Comparison of ENCODE assay signal across 8 cellular contexts in the genomic region with DNA sequence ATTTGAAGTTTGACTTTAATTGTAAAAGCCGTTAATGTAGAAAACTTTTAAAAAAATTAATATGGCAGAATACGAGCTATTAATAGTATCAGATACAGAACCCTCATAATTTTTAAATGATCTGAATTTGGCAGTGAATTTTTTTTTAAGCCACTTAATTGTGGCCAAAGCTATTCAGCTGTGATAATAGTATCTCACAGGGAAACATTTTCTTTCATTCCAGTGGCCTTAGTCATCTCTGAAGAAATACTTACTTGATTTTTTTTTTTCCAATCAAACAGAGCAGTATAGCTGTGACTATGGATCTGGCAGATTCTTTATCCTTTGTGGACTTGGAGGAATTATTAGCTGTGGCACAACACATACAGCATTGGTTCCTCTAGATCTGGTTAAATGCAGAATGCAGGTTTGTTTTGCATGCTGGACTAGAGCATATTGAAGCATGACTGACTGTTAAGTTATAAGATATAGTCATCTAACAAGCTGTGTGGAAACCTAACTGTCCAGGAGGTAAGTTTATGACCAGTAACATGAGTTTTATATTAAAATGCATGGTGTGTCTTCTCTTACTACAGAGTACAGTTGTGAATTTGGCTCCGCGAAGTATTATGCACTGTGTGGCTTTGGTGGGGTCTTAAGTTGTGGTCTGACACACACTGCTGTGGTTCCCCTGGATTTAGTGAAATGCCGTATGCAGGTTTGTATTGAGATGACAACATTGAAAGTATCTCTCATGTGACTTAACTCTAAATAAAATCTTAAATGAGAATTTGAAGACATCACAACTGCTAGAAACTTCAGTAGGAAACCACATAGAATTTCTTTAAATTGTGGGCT. TPM values are rescaled to one million over a fixed set of nuclear protein-coding genes. Genes with fewer than 3 reads are reported as not detected.
DNase-seq lines count a peak whose midpoint lies in the region; ATAC-seq and TF ChIP-seq lines count a peak whose summit lies in the region.

No MANE protein-coding gene starts in this region.

- ATAC-seq in GM21723 (IDR thresholded peaks at IDR 0.05; ENCODE audit: unreplicated experiment), result no peak

- H3K27me3 ChIP-seq in PC-9 (ENCODE audit: insufficient read depth, low read depth), result no peaks in the 10 kb centered on the region
- no peaks in the 10 kb centered on the region for H3K27me3 ChIP-seq in effector memory CD4-positive, alpha-beta T cell (replicated peaks; ENCODE audit: control insufficient read depth, insufficient read depth, low read length, poor library complexity, severe bottlenecking)

- no TSS peak for BruUV-seq in PC-9 (replicated peaks; lab: Mats Ljungman, UMichigan)

- peak overlapping the region; percentile 99; the same call in 1 of the 2 replicates for H3K9ac ChIP-seq in ES-I3 (ENCODE audit: low read depth, low read length)

- H3K36me3 Mint-ChIP-seq in neural crest cell (ENCODE audit: low read depth), result peaks cover 11% of the 10 kb centered on the region

- peak overlapping the region; percentile 82 for H3K27ac ChIP-seq in PC-9
- H3K27ac ChIP-seq in effector memory CD4-positive, alpha-beta T cell (ENCODE audit: insufficient read depth, low read length, poor library complexity, severe bottlenecking), result peak overlapping the region; percentile 98

- DNase-seq in PC-9, result peak in 1 of 2 experiments; percentile 75
- peak in 2 of 3 donors; percentile 2 for DNase-seq in effector memory CD4-positive, alpha-beta T cell
- no peak for DNase-seq in neural crest cell (ENCODE audit: low read depth, low spot score)
- DNase-seq in cerebellum (ENCODE audit: low spot score), result no peak
- no peak for DNase-seq in NCI-H2196 treated with DMSO at 0.1 percent for 48 hours (lab: John Stamatoyannopoulos, UW; ENCODE audit: unreplicated experiment)
- no peak for DNase-seq in activated CD4-positive, alpha-beta T cell treated with anti-CD3 and anti-CD28 coated beads for 1 hour

- peak overlapping the region; percentile 95 for H3K4me3 Mint-ChIP-seq in neural crest cell

- H3K4me1 Mint-ChIP-seq in neural crest cell, result peaks cover 25% of the 10 kb centered on the region

- H3K4me3 ChIP-seq in PC-9, result peak overlapping the region; percentile 95
- H3K4me3 ChIP-seq in effector memory CD4-positive, alpha-beta T cell (ENCODE audit: insufficient read depth, low read depth, low read length, poor library complexity, severe bottlenecking), result peak overlapping the region; percentile 91

- TF ChIP-seq CTCF in PC-9 (conservative IDR thresholded peaks at IDR 0.05), result no peak
- TF ChIP-seq CTCF in neural crest cell (conservative IDR thresholded peaks at IDR 0.05), result no peak

- H3K4me2 ChIP-seq in PC-9, result peak overlapping the region; percentile 93

- peaks cover 50% of the 10 kb centered on the region for H3K79me2 ChIP-seq in PC-9 (ENCODE audit: low read depth)

- peaks cover 64% of the 10 kb centered on the region for H4K20me1 ChIP-seq in PC-9 (ENCODE audit: insufficient read depth)

- no peak overlapping the region for H2AFZ ChIP-seq in PC-9

- no peak overlapping the region for H3K27ac Mint-ChIP-seq in neural crest cell (ENCODE audit: unreplicated experiment)

- peaks cover 42% of the 10 kb centered on the region for H3F3A ChIP-seq in PC-9 (ENCODE audit: insufficient read depth, low read depth)

- no peaks in the 10 kb centered on the region for H3K27me3 Mint-ChIP-seq in neural crest cell (ENCODE audit: low read depth)

- H3K36me3 ChIP-seq in ES-I3 (ENCODE audit: insufficient read depth, low read length) (peaks cover 31% of the 10 kb centered on the region), PC-9 (ENCODE audit: low read depth) (peaks cover 45% of the 10 kb centered on the region)
- H3K36me3 ChIP-seq in effector memory CD4-positive, alpha-beta T cell (ENCODE audit: control insufficient read depth, insufficient read depth, low read length), result peaks cover 39% of the 10 kb centered on the region

- no peaks in the 10 kb centered on the region for H3K9me3 Mint-ChIP-seq in neural crest cell

- H3K9me2 ChIP-seq in PC-9 (ENCODE audit: insufficient read depth), result no peaks in the 10 kb centered on the region

- CTCF ChIA-PET in PC-9 (lab: Charles Lee), result interaction anchor here (2.7 kb wide), 1 partner anchor 29 kb away, joined by 8 read pairs; no protein-coding TSS in a partner anchor

- H3K9me3 ChIP-seq in ES-I3 (ENCODE audit: control insufficient read depth, insufficient read depth, low read length), result no peaks in the 10 kb centered on the region
- H3K9me3 ChIP-seq in PC-9 (ENCODE audit: insufficient read depth, low read depth), result no peaks in the 10 kb centered on the region
- no peaks in the 10 kb centered on the region for H3K9me3 ChIP-seq in effector memory CD4-positive, alpha-beta T cell (ENCODE audit: control insufficient read depth, low read length)

- H3K4me1 ChIP-seq in ES-I3 (ENCODE audit: insufficient read depth, low read length), result 0 out of 2 replicates have a peak, but pooled peaks cover 12% of the 10 kb centered on the region
- peaks cover 20% of the 10 kb centered on the region for H3K4me1 ChIP-seq in PC-9 (replicated peaks; ENCODE audit: insufficient read depth)
- peaks cover 8% of the 10 kb centered on the region for H3K4me1 ChIP-seq in effector memory CD4-positive, alpha-beta T cell (ENCODE audit: control insufficient read depth, insufficient read depth, low read length, poor library complexity, severe bottlenecking)

- intact Hi-C loops in PC-9 (cut with micrococcal nuclease; ENCODE audit: unreplicated experiment), result no loop called here

- POLR2A ChIA-PET in PC-9 (lab: Charles Lee; ENCODE audit: unreplicated experiment), result no interaction called here

RNA-seq across cellular contexts. Expression of gene SLC25A3, which starts 1.9 kb away (rescaled TPM):
- total RNA-seq in PC-9 (2021), result 572 and 697 TPM in 2 replicates
- total RNA-seq in neural crest cell, result 852 and 856 TPM in 2 replicates
- 237 TPM for total RNA-seq in cerebellum

RNA-seq across cellular contexts. Expression of gene IKBIP, which starts 49.2 kb away (rescaled TPM):
- 6.6 and 7.2 TPM in 2 replicates for total RNA-seq in PC-9 (2021)
- 20.2 and 21.4 TPM in 2 replicates for total RNA-seq in neural crest cell
- total RNA-seq in cerebellum, result 9.6 TPM

RNA-seq across cellular contexts. Expression of gene APAF1, which starts 49.7 kb away (rescaled TPM):
- total RNA-seq in PC-9 (2021) (12.8 and 19.1 TPM in 2 replicates), neural crest cell (29.2 and 29.6 TPM in 2 replicates), cerebellum (38.2 TPM)

Comparison
In these comparisons a context has a peak if more than half of its experiments do, and no peak if none do; other contexts are left out.
1. DNase-seq: peak in effector memory CD4-positive, alpha-beta T cell (2 of 3); none in neural crest cell (single experiment), cerebellum (single experiment), NCI-H2196 treated with DMSO at 0.1 percent for 48 hours (single experiment) and activated CD4-positive, alpha-beta T cell treated with anti-CD3 and anti-CD28 coated beads for 1 hour (single experiment).